8 cellular contexts compared by ENCODE assay signal in the genomic region with DNA sequence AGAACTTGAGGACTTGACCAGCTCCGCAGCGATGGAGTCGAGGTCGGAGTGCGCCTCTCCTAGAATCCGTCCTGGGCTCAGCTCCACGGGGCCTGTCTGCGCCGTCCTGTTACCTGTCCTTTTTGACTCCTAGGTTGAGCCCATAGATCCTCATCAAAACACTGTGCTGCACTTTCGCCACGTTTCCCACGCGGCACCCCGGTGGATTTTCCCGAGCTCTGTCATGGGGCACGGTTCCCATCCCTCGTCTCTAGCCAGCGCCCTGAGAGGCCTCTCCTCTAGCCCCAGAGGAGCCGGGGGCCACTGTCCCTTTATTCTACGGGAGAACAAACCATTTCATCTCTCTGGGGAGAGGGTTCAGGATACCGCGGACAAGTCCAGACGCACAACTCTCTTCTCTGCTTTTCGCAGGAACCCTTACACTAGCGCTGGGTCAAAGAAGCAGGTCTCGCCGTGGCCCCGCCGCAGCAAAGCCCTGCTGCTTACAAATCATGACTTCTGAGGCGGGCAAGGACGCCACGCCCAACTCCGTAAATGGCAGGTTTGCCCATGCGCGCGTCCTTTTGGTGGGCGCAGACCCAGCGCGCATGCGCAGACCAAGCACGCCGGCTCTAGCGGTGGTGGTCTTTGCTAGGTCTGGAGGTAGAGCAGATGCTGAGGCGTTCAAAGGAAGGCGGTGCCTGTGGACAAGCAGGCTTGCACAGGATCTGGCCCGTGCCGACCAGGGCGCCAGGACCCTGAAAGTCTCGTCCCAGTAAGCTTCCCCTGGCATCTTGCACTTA. TPM values are rescaled to one million over a fixed set of nuclear protein-coding genes. Genes with fewer than 3 reads are reported as not detected.
A peak's percentile ranks its signal among the peaks of the same experiment; 100 is the strongest.
DNase-seq lines count a peak whose midpoint lies in the region; ATAC-seq, FAIRE-seq and TF ChIP-seq lines count a peak whose summit lies in the region.

No MANE protein-coding gene starts in this region.

- no peaks in the 10 kb centered on the region for H3K36me3 ChIP-seq in BLaER1 treated with 17β-estradiol and CSF1 and Interleukin-3, amounts not matched to agents 10 nM and 100 nM
- H3K36me3 ChIP-seq in gastroesophageal sphincter, result no peaks in the 10 kb centered on the region
- no peaks in the 10 kb centered on the region for H3K36me3 ChIP-seq in rectal smooth muscle tissue (ENCODE audit: control insufficient read depth, insufficient read depth, low read length)
- no peaks in the 10 kb centered on the region for H3K36me3 ChIP-seq in uterus

- H4K20me1 ChIP-seq in BLaER1 treated with 17β-estradiol and CSF1 and Interleukin-3, amounts not matched to agents 10 nM and 100 nM, result no peaks in the 10 kb centered on the region

- H3K27me3 ChIP-seq in BLaER1 treated with 17β-estradiol and CSF1 and Interleukin-3, amounts not matched to agents 10 nM and 100 nM, result no peaks in the 10 kb centered on the region
- H3K27me3 ChIP-seq in gastroesophageal sphincter, result no peaks in the 10 kb centered on the region
- no peaks in the 10 kb centered on the region for H3K27me3 ChIP-seq in rectal smooth muscle tissue (ENCODE audit: control insufficient read depth, insufficient read depth, low read length)
- H3K27me3 ChIP-seq in uterus, result no peaks in the 10 kb centered on the region

- intact Hi-C loops in uterus (cut with DNase I; ENCODE audit: low total_unique reads), result no loop called here

- no peak for TF ChIP-seq EP300 in gastroesophageal sphincter (IDR thresholded peaks at IDR 0.05)

- 15 to 20% methylated on average over 3 to 28 of the region's 49 CpGs for WGBS in gastroesophageal sphincter (ENCODE audit: low coverage in 1 of 2), 2 donors

- ATAC-seq in HG03439 (IDR thresholded peaks at IDR 0.05; ENCODE audit: unreplicated experiment) (peak; percentile 97), gastroesophageal sphincter (peak; percentile 87)

- peak overlapping the region in 9 of 11 experiments; percentile 10 to 44 (median 31); a peak in 7 of 22 replicates for H3K27ac ChIP-seq in BLaER1 treated with 17β-estradiol and CSF1 and Interleukin-3, amounts not matched to agents 10 nM and 100 nM
- H3K27ac ChIP-seq in gastroesophageal sphincter, result peak overlapping the region in 3 of 4 donors; percentile 61 to 70 (median 69)
- H3K27ac ChIP-seq in rectal smooth muscle tissue (ENCODE audit: low read depth, low read length), result peak overlapping the region; percentile 70
- H3K27ac ChIP-seq in uterus, result peak overlapping the region; percentile 31 to 39

- H3K9ac ChIP-seq in BLaER1 treated with 17β-estradiol and CSF1 and Interleukin-3, amounts not matched to agents 10 nM and 100 nM, result peak overlapping the region; percentile 33 to 74 (median 65)
- peak overlapping the region; percentile 40 for H3K9ac ChIP-seq in rectal smooth muscle tissue (ENCODE audit: low read length)

- DNase-seq in GM19239 (ENCODE audit: insufficient read length, low spot score) (peak; percentile 39), uterus (peak; percentile 68 to 74)
- peak; percentile 37 for DNase-seq in activated effector memory CD4-positive, alpha-beta T cell treated with Interleukin-2 at 50 U/mL for 16 hours

- no peak for TF ChIP-seq CTCF in gastroesophageal sphincter (IDR thresholded peaks at IDR 0.05)
- TF ChIP-seq CTCF in uterus (IDR thresholded peaks at IDR 0.05), result no peak

- peak overlapping the region; percentile 48 to 70 (median 58) for H3K4me3 ChIP-seq in BLaER1 treated with 17β-estradiol and CSF1 and Interleukin-3, amounts not matched to agents 10 nM and 100 nM
- H3K4me3 ChIP-seq in gastroesophageal sphincter (peak overlapping the region; percentile 55 to 64), rectal smooth muscle tissue (ENCODE audit: low read length) (peak overlapping the region; percentile 62), uterus (peak overlapping the region; percentile 39 to 43)

- H3K4me1 ChIP-seq in BLaER1 treated with 17β-estradiol and CSF1 and Interleukin-3, amounts not matched to agents 10 nM and 100 nM, result peaks cover 0 to 4% (median 0%) of the 10 kb centered on the region in 10 experiments; a peak in 2 of 20 replicates
- H3K4me1 ChIP-seq in gastroesophageal sphincter, result peaks cover 0 to 7% (median 0%) of the 10 kb centered on the region in 3 donors
- peaks cover 3% of the 10 kb centered on the region for H3K4me1 ChIP-seq in rectal smooth muscle tissue (ENCODE audit: control insufficient read depth, insufficient read depth, low read length)
- H3K4me1 ChIP-seq in uterus, result no peaks in the 10 kb centered on the region

- peaks cover 0 to 5% (median 0%) of the 10 kb centered on the region in 11 experiments; a peak in 2 of 22 replicates for H3K9me3 ChIP-seq in BLaER1 treated with 17β-estradiol and CSF1 and Interleukin-3, amounts not matched to agents 10 nM and 100 nM (replicated peaks in 1 of 11)
- H3K9me3 ChIP-seq in gastroesophageal sphincter (no peaks in the 10 kb centered on the region), uterus (no peaks in the 10 kb centered on the region)

- TF ChIP-seq POLR2A in gastroesophageal sphincter (IDR thresholded peaks at IDR 0.05), result no peak
- TF ChIP-seq POLR2A in uterus (IDR thresholded peaks at IDR 0.05), result peak in 1 of 2 donors; percentile 20

- H3K4me2 ChIP-seq in BLaER1 treated with 17β-estradiol and CSF1 and Interleukin-3, amounts not matched to agents 10 nM and 100 nM, result peak overlapping the region; percentile 70 to 88 (median 81)

- FAIRE-seq in GM19239 (lab: Jason Lieb, UNC), result peak; percentile 86

TF ChIP-seq in PFSK-1, 5 proteins besides CTCF, POLR2A, EP300 and RAD21:
- TF ChIP-seq TAF1 (IDR thresholded peaks at IDR 0.05; ENCODE audit: borderline replicate concordance, insufficient read depth, low read length), result no peak
- no peak for TF ChIP-seq SIN3A (IDR thresholded peaks at IDR 0.05; ENCODE audit: borderline replicate concordance, insufficient read depth, low read length)
- TF ChIP-seq, protein P1, sequence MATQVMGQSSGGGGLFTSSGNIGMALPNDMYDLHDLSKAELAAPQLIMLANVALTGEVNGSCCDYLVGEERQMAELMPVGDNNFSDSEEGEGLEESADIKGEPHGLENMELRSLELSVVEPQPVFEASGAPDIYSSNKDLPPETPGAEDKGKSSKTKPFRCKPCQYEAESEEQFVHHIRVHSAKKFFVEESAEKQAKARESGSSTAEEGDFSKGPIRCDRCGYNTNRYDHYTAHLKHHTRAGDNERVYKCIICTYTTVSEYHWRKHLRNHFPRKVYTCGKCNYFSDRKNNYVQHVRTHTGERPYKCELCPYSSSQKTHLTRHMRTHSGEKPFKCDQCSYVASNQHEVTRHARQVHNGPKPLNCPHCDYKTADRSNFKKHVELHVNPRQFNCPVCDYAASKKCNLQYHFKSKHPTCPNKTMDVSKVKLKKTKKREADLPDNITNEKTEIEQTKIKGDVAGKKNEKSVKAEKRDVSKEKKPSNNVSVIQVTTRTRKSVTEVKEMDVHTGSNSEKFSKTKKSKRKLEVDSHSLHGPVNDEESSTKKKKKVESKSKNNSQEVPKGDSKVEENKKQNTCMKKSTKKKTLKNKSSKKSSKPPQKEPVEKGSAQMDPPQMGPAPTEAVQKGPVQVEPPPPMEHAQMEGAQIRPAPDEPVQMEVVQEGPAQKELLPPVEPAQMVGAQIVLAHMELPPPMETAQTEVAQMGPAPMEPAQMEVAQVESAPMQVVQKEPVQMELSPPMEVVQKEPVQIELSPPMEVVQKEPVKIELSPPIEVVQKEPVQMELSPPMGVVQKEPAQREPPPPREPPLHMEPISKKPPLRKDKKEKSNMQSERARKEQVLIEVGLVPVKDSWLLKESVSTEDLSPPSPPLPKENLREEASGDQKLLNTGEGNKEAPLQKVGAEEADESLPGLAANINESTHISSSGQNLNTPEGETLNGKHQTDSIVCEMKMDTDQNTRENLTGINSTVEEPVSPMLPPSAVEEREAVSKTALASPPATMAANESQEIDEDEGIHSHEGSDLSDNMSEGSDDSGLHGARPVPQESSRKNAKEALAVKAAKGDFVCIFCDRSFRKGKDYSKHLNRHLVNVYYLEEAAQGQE (IDR thresholded peaks at IDR 0.05; ENCODE audit: insufficient read depth in 1 of 2, low read depth in 2 of 2, low read length in 2 of 2), result 0 out of 4 replicates have a peak, but pooled peaks of 1 of the 2 experiments have one; percentile 38
- TF ChIP-seq FOXP2 (optimal IDR thresholded peaks at IDR 0.05; ENCODE audit: borderline replicate concordance, extremely low read depth, extremely low read length, insufficient read depth), result peak; percentile 23
- TF ChIP-seq POLR2AphosphoS5 (IDR thresholded peaks at IDR 0.05; ENCODE audit: low read depth, low read length), result peak; percentile 69
TF ChIP-seq in PFSK-1: peak in this region for 3.

RNA-seq across cellular contexts. Expression of a gene that starts 10.3 kb away (rescaled TPM):
- 2.4 TPM for polyA plus RNA-seq in PFSK-1 (2012; ENCODE audit: insufficient read length, low read depth)
- total RNA-seq in gastroesophageal sphincter, result 1 to 10 TPM in 3 of 4 donors, not detected in 1; 1.5 to 3.0 (median 2.9) TPM
- total RNA-seq in uterus, result 1 to 10 TPM in 1 of 4 donors, not detected in 3; 4.8 TPM

RNA-seq across cellular contexts. Expression of a gene that starts 30.3 kb away (rescaled TPM):
- 41.5 TPM for polyA plus RNA-seq in PFSK-1 (2012; ENCODE audit: insufficient read length, low read depth)
- 10 to 100 TPM; 18.6 to 38.6 (median 28.9) TPM for total RNA-seq in gastroesophageal sphincter
- 10 to 100 TPM; 14.1 to 60.4 (median 38.5) TPM for total RNA-seq in uterus

Comparison
In these comparisons a context has a peak if more than half of its experiments do, and no peak if none do; other contexts are left out.
1. Peak in every context shown above with its lines: DNase-seq, ATAC-seq, H3K4me3 ChIP-seq and H3K27ac ChIP-seq.